20 cellular contexts compared by ENCODE assay signal in genomic region chr11:116046127-116046526, GRCh38.
DNase-seq lines count a peak whose midpoint lies in the region; ATAC-seq, FAIRE-seq and TF ChIP-seq lines count a peak whose summit lies in the region.
"Had no signal": no experiment of that assay in that cellular context is flagged by ENCODE, and none has a peak within 500 bp of the region (broad histone marks: within the 10 kb centered on the region; RNA-seq: fewer than 3 reads in every experiment).

No MANE protein-coding gene starts in this region.

- TF ChIP-seq EP300 in GM12878 (IDR thresholded peaks at IDR 0.05; ENCODE audit: borderline replicate concordance in 1 of 2, control insufficient read depth in 1 of 2, low read depth in 2 of 2, low read length in 2 of 2) = no peak

- no peak overlapping the region for H3K4me2 ChIP-seq in GM12878 (ENCODE audit: control insufficient read depth, insufficient read depth)
- H3K4me2 ChIP-seq: A549 had no signal

- TF ChIP-seq CTCF in GM12878 (IDR thresholded peaks at IDR 0.05 in 2 of 3, conservative IDR thresholded peaks at IDR 0.05 in 1 of 3; ENCODE audit: control insufficient read depth in 2 of 3, extremely low read depth in 1 of 3, insufficient read depth in 1 of 3, low read depth in 3 of 3, low read length in 3 of 3) = no peak
- no peak for TF ChIP-seq CTCF in lung (IDR thresholded peaks at IDR 0.05; ENCODE audit: control extremely low read depth, extremely low read depth)
- no peak for TF ChIP-seq CTCF in osteocyte (IDR thresholded peaks at IDR 0.05)

- H3K9ac ChIP-seq in GM12878 (ENCODE audit: control insufficient read depth, insufficient read depth, low read length) = no peak overlapping the region

- no peaks in the 10 kb centered on the region for H3K9me3 ChIP-seq in GM12878 (replicated peaks; ENCODE audit: control insufficient read depth, insufficient read depth, low read length)
- no peaks in the 10 kb centered on the region for H3K9me3 ChIP-seq in lung (ENCODE audit: control insufficient read depth in 2 of 2, insufficient read depth in 1 of 2, low read length in 1 of 2)
- H3K9me3 ChIP-seq: A549, Caco-2, HAP-1 had no signal

- no peaks in the 10 kb centered on the region for H3K36me3 Mint-ChIP-seq in osteocyte (ENCODE audit: unreplicated experiment)
- no peaks in the 10 kb centered on the region for H3K36me3 Mint-ChIP-seq in activated T-helper 2 cell treated with anti-CD3 and anti-CD28 coated beads, Interferon-gamma antibody, Interleukin-2, Interleukin-4, amounts not matched to agents 10 μg/mL and 5 μg/mL and 100 μg/mL, durations not matched to agents 14 hours and 24 hours and 36 hours (ENCODE audit: low read depth)
- no peaks in the 10 kb centered on the region for H3K36me3 Mint-ChIP-seq in T-cell
- H3K36me3 Mint-ChIP-seq: IgD-negative memory B cell had no signal

- H3K4me1 ChIP-seq in GM12878 (ENCODE audit: control insufficient read depth, insufficient read depth, low read length) (no peaks in the 10 kb centered on the region), lung (ENCODE audit: control insufficient read depth in 2 of 2, insufficient read depth in 2 of 2, low read length in 2 of 2) (no peaks in the 10 kb centered on the region)
- H3K4me1 ChIP-seq: A549, Caco-2, HAP-1 had no signal

- TF ChIP-seq RAD21 in GM12878 (IDR thresholded peaks at IDR 0.05; ENCODE audit: insufficient read depth, low read depth, low read length) = no peak

- peaks cover 2% of the 10 kb centered on the region for H3K4me1 Mint-ChIP-seq in osteocyte (ENCODE audit: unreplicated experiment)
- H3K4me1 Mint-ChIP-seq in activated T-helper 2 cell treated with anti-CD3 and anti-CD28 coated beads, Interferon-gamma antibody, Interleukin-2, Interleukin-4, amounts not matched to agents 10 μg/mL and 5 μg/mL and 100 μg/mL, durations not matched to agents 14 hours and 24 hours and 36 hours (ENCODE audit: low read depth) = no peaks in the 10 kb centered on the region
- H3K4me1 Mint-ChIP-seq in T-cell = no peaks in the 10 kb centered on the region
- H3K4me1 Mint-ChIP-seq: IgD-negative memory B cell had no signal

- RAD21 ChIA-PET in GM12878 (lab: Charles Lee; ENCODE audit: unreplicated experiment) = no interaction called here

- no peaks in the 10 kb centered on the region for H4K20me1 ChIP-seq in GM12878 (ENCODE audit: control insufficient read depth, insufficient read depth)

- H3K27me3 ChIP-seq in GM12878 (replicated peaks in 1 of 2; ENCODE audit: control insufficient read depth in 2 of 2, insufficient read depth in 2 of 2, low read length in 1 of 2) = no peaks in the 10 kb centered on the region
- H3K27me3 ChIP-seq in lung (ENCODE audit: control insufficient read depth, insufficient read depth) = no peaks in the 10 kb centered on the region

- intact Hi-C loops in GM12878 (cut with micrococcal nuclease; ENCODE audit: unreplicated experiment) = no loop called here
- intact Hi-C loops in activated T-helper 2 cell treated with anti-CD3 and anti-CD28 coated beads, Interferon-gamma antibody, Interleukin-2, Interleukin-4, amounts not matched to agents 10 μg/mL and 5 μg/mL and 100 μg/mL, durations not matched to agents 14 hours and 24 hours and 36 hours (cut with micrococcal nuclease) = no loop called here

- no peaks in the 10 kb centered on the region for H3K79me2 ChIP-seq in GM12878 (ENCODE audit: control insufficient read depth, insufficient read depth, low read length)

- DNase-seq in GM12891 (ENCODE audit: insufficient read length, low spot score) (no peak), GM12878 (ENCODE audit: low read depth, low spot score) (no peak), lung (ENCODE audit: low spot score) (peak; percentile 25), osteocyte (ENCODE audit: extremely low spot score, unreplicated experiment) (peak; percentile 57), T-cell (no peak)
- DNase-seq in stimulated activated CD4-positive, alpha-beta T cell treated with anti-CD3 and anti-CD28 coated beads, Interleukin-4, amount 100 ng/mL, for 24 hours = no peak
- no peak for DNase-seq in activated T-helper 2 cell treated with anti-CD3 and anti-CD28 coated beads, Interferon-gamma antibody, Interleukin-2, Interleukin-4, amounts not matched to agents 10 μg/mL and 5 μg/mL and 100 μg/mL, durations not matched to agents 14 hours and 24 hours and 36 hours (ENCODE audit: low spot score)
- DNase-seq: AML-193; Caco-2; CD4-positive, alpha-beta T cell had no signal

- POLR2A ChIA-PET in GM12878 (lab: Charles Lee) (no interaction called here), T-cell (lab: Charles Lee) (no interaction called here)

- 78% methylated on average over 6 of the region's 6 CpGs for WGBS in GM12878 (ENCODE audit: insufficient coverage, insufficient replicate concordance, low lambda C conversion rate, missing lambda C conversion rate)
- 93 to 97% methylated on average over 6 of the region's 6 CpGs for WGBS in lung, 2 donors

- in situ Hi-C loops in GM12878 (cut with MboI) = no loop called here

- FAIRE-seq in GM12891 (lab: Jason Lieb, UNC) (peak; percentile 33), GM12878 (lab: Jason Lieb, UNC) (no peak)
- FAIRE-seq: A549, D721Med, G401.6, GM19239, H1, HepG2 had no signal

- H3K27ac ChIP-seq in GM12878 (ENCODE audit: control insufficient read depth, insufficient read depth) (no peak overlapping the region), lung (ENCODE audit: low read depth in 1 of 2, low read length in 1 of 2) (no peak overlapping the region)
- H3K27ac ChIP-seq: 22Rv1, A549, C4-2B had no signal

- H3K36me3 ChIP-seq in GM12878 (ENCODE audit: control insufficient read depth in 2 of 2, insufficient read depth in 2 of 2, low read length in 1 of 2) = no peaks in the 10 kb centered on the region
- H3K36me3 ChIP-seq in lung (ENCODE audit: control insufficient read depth in 2 of 2, insufficient read depth in 2 of 2, low read length in 2 of 2) = no peaks in the 10 kb centered on the region
- H3K36me3 ChIP-seq: HAP-1 had no signal

- 0 out of 3 replicates have a peak, but pooled peaks have one; percentile 28 for ATAC-seq in GM12878
- no peak for ATAC-seq in lung (ENCODE audit: insufficient read depth, low FRiP score)
- no peak for ATAC-seq in T-cell (replicated peaks in 1 of 4)
- ATAC-seq: A549, HepG2 had no signal

- SMC1A ChIA-PET in GM12878 (lab: Charles Lee; ENCODE audit: uncharacterized antibody, unreplicated experiment) = interaction anchor here (0.6 to 1.5 kb wide), 5 partner anchors 9 to 1078 kb away, joined by 3 to 4 read pairs (median 3); no protein-coding TSS in a partner anchor

- peaks cover 23% of the 10 kb centered on the region for H3K27me3 Mint-ChIP-seq in osteocyte (ENCODE audit: unreplicated experiment)
- no peaks in the 10 kb centered on the region for H3K27me3 Mint-ChIP-seq in activated T-helper 2 cell treated with anti-CD3 and anti-CD28 coated beads, Interferon-gamma antibody, Interleukin-2, Interleukin-4, amounts not matched to agents 10 μg/mL and 5 μg/mL and 100 μg/mL, durations not matched to agents 14 hours and 24 hours and 36 hours (ENCODE audit: low read depth)
- no peaks in the 10 kb centered on the region for H3K27me3 Mint-ChIP-seq in T-cell
- H3K27me3 Mint-ChIP-seq: CD4-positive, alpha-beta T cell had no signal

- no TSS peak for BruUV-seq in GM12878 (replicated peaks; lab: Mats Ljungman, UMichigan)

- H3K27ac Mint-ChIP-seq in osteocyte (ENCODE audit: unreplicated experiment) = no peak overlapping the region
- H3K27ac Mint-ChIP-seq in activated T-helper 2 cell treated with anti-CD3 and anti-CD28 coated beads, Interferon-gamma antibody, Interleukin-2, Interleukin-4, amounts not matched to agents 10 μg/mL and 5 μg/mL and 100 μg/mL, durations not matched to agents 14 hours and 24 hours and 36 hours = no peak overlapping the region
- H3K27ac Mint-ChIP-seq in T-cell = no peak overlapping the region
- H3K27ac Mint-ChIP-seq: CD4-positive, alpha-beta T cell; IgD-negative memory B cell had no signal

- H3K4me3 ChIP-seq in GM12878 (no peak overlapping the region), lung (no peak overlapping the region)
- H3K4me3 ChIP-seq: A549, HAP-1 had no signal

- CTCF ChIA-PET in GM12878 (lab: Yijun Ruan, JAX) (interaction anchor here (1.2 to 1.6 kb wide), 2 partner anchors 14 to 55 kb away, joined by 3 read pairs; no protein-coding TSS in a partner anchor), T-cell (lab: Charles Lee) (no interaction called here)

- H3K9me3 Mint-ChIP-seq in osteocyte (ENCODE audit: unreplicated experiment) (no peaks in the 10 kb centered on the region), T-cell (peaks cover 0 to 4% (median 0%) of the 10 kb centered on the region in 3 donors)
- no peaks in the 10 kb centered on the region for H3K9me3 Mint-ChIP-seq in activated T-helper 2 cell treated with anti-CD3 and anti-CD28 coated beads, Interferon-gamma antibody, Interleukin-2, Interleukin-4, amounts not matched to agents 10 μg/mL and 5 μg/mL and 100 μg/mL, durations not matched to agents 14 hours and 24 hours and 36 hours
- H3K9me3 Mint-ChIP-seq: CD4-positive, alpha-beta T cell; IgD-negative memory B cell had no signal

- H3K4me3 Mint-ChIP-seq in osteocyte (ENCODE audit: unreplicated experiment) = no peak overlapping the region
- H3K4me3 Mint-ChIP-seq in activated T-helper 2 cell treated with anti-CD3 and anti-CD28 coated beads, Interferon-gamma antibody, Interleukin-2, Interleukin-4, amounts not matched to agents 10 μg/mL and 5 μg/mL and 100 μg/mL, durations not matched to agents 14 hours and 24 hours and 36 hours (ENCODE audit: low read depth) = no peak overlapping the region
- no peak overlapping the region for H3K4me3 Mint-ChIP-seq in T-cell
- H3K4me3 Mint-ChIP-seq: CD4-positive, alpha-beta T cell; IgD-negative memory B cell had no signal

- no peak for TF ChIP-seq POLR2A in GM12891 (IDR thresholded peaks at IDR 0.05; ENCODE audit: low read depth, low read length)
- no peak for TF ChIP-seq POLR2A in GM12878 (IDR thresholded peaks at IDR 0.05; ENCODE audit: low read depth, low read length)

- H2AFZ ChIP-seq in GM12878 (ENCODE audit: control insufficient read depth, low read depth, low read length) = no peak overlapping the region

TF ChIP-seq in GM12891, 5 proteins besides CTCF, POLR2A, EP300 and RAD21:
- no peak for TF ChIP-seq POU2F2 (IDR thresholded peaks at IDR 0.05; ENCODE audit: low read depth, low read length)
- TF ChIP-seq POLR2AphosphoS5 (IDR thresholded peaks at IDR 0.05; ENCODE audit: low read depth, low read length) = no peak
- TF ChIP-seq SPI1 (IDR thresholded peaks at IDR 0.05; ENCODE audit: low read depth, low read length) = no peak
- no peak for TF ChIP-seq PAX5 (IDR thresholded peaks at IDR 0.05; ENCODE audit: insufficient read depth, low read length, severe bottlenecking)
- no peak for TF ChIP-seq TAF1 (IDR thresholded peaks at IDR 0.05; ENCODE audit: low read depth, low read length)

TF ChIP-seq in GM12878, 131 proteins besides CTCF, POLR2A, EP300 and RAD21 (continues in another document):
- TF ChIP-seq RB1 (IDR thresholded peaks at IDR 0.05; ENCODE audit: borderline replicate concordance) (no peak), CHD2 (IDR thresholded peaks at IDR 0.05; ENCODE audit: borderline replicate concordance, low read depth, low read length) (no peak), BCL11A (IDR thresholded peaks at IDR 0.05; ENCODE audit: low read depth, low read length) (no peak), HDAC2 (IDR thresholded peaks at IDR 0.05) (no peak), YBX1 (IDR thresholded peaks at IDR 0.05) (no peak), BACH1 (IDR thresholded peaks at IDR 0.05; ENCODE audit: borderline replicate concordance) (no peak), SPI1 (IDR thresholded peaks at IDR 0.05; ENCODE audit: borderline replicate concordance, insufficient read depth, low read depth, low read length) (no peak)

Comparison
In these comparisons a context has a peak if more than half of its experiments do, and no peak if none do; other contexts are left out.
1. DNase-seq: peak in lung (single experiment) and osteocyte (single experiment); none in GM12891 (single experiment), GM12878 (single experiment), stimulated activated CD4-positive, alpha-beta T cell treated with anti-CD3 and anti-CD28 coated beads, Interleukin-4, amount 100 ng/mL, for 24 hours (single experiment), activated T-helper 2 cell treated with anti-CD3 and anti-CD28 coated beads, Interferon-gamma antibody, Interleukin-2, Interleukin-4, amounts not matched to agents 10 μg/mL and 5 μg/mL and 100 μg/mL, durations not matched to agents 14 hours and 24 hours and 36 hours (single experiment) and T-cell (0 of 34).